ENCODE assay signal across 13 cellular contexts in the genomic region with DNA sequence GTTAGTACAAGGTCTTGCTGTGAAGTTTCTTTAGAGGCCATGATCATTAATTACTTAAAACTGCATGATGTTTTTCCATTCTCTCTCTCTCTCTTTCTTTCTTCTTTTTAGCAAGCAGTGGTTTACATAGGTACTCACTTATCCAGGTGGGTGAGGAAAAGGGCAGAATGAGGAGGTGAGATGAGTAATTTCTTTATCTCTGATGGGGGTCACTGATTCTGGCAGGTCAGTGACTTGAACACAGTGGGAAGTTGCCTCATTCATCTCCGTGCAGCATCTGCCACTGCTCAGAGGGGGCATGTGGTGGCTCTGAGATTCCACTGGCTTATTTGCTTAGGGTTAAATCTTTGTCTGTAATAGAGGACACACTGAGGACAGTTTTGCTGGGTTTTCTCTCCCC.
DNase-seq lines count a peak whose midpoint lies in the region; ATAC-seq and TF ChIP-seq lines count a peak whose summit lies in the region.
"Had no signal": no experiment of that assay in that cellular context is flagged by ENCODE, and none has a peak within 500 bp of the region (broad histone marks: within the 10 kb centered on the region; RNA-seq: fewer than 3 reads in every experiment).

No MANE protein-coding gene starts in this region.

- H3K4ac ChIP-seq in H9 (ENCODE audit: low read depth, low read length): no peak overlapping the region

- no peak overlapping the region for H2BK5ac ChIP-seq in H9 (ENCODE audit: insufficient read length, low read length)

- H3K9me3 ChIP-seq in muscle layer of colon (ENCODE audit: low read length) (no peaks in the 10 kb centered on the region), H9 (ENCODE audit: control insufficient read depth, low read depth, low read length) (no peaks in the 10 kb centered on the region)

- peaks cover 54% of the 10 kb centered on the region for H3K4me1 ChIP-seq in muscle layer of colon (ENCODE audit: insufficient read depth, low read length)
- no peaks in the 10 kb centered on the region for H3K4me1 ChIP-seq in H9 (ENCODE audit: insufficient read depth, low read length)

- H3K18ac ChIP-seq in H9 (ENCODE audit: insufficient read length, low read depth, low read length): no peak overlapping the region

- H3K79me1 ChIP-seq in H9 (ENCODE audit: insufficient read depth, low read depth, low read length, poor library complexity, severe bottlenecking): no peaks in the 10 kb centered on the region

- no peak overlapping the region for H4K5ac ChIP-seq in H9 (ENCODE audit: insufficient read length, low read depth, low read length)

- no CpG with 5 or more reads among the region's 1 CpG for WGBS in H9 (ENCODE audit: extremely low coverage, insufficient read length, low lambda C conversion rate)

- H3K27ac ChIP-seq in muscle layer of colon (ENCODE audit: low read depth, low read length) (peak overlapping the region; percentile 48), H9 (ENCODE audit: insufficient read length, low read depth, low read length) (no peak overlapping the region)

- no peaks in the 10 kb centered on the region for H3K9me3 Mint-ChIP-seq in H9
- H3K9me3 Mint-ChIP-seq in mesothelial cell of epicardium: no peaks in the 10 kb centered on the region
- H3K9me3 Mint-ChIP-seq: activated T-cell treated with anti-CD3 and anti-CD28 coated beads, Interleukin-2, amount 50 U/mL, for 4 hours had no signal

- peak; percentile 84 for ATAC-seq in GM19438 (IDR thresholded peaks at IDR 0.05; ENCODE audit: low read depth, unreplicated experiment)
- ATAC-seq in HG03354 (IDR thresholded peaks at IDR 0.05; ENCODE audit: poor library complexity, severe bottlenecking, unreplicated experiment): peak; percentile 88
- ATAC-seq in GM19452 (IDR thresholded peaks at IDR 0.05; ENCODE audit: unreplicated experiment): no peak
- ATAC-seq: activated T-cell treated with anti-CD3 and anti-CD28 coated beads, Interleukin-2, amount 50 U/mL, for 4 hours; left lobe of liver had no signal

- no peak overlapping the region for H2BK12ac ChIP-seq in H9 (ENCODE audit: insufficient read length, low read depth, low read length)

- in situ Hi-C loops in GM13976 (cut with MboI; ENCODE audit: low sequenced_read_pairs, unreplicated experiment): no loop called here

- H3K27ac Mint-ChIP-seq in H9 (peak overlapping the region in 1 of 3 experiments; percentile 58; a peak in 1 of 7 replicates), mesothelial cell of epicardium (no peak overlapping the region)

- no peak overlapping the region for H3T11ph ChIP-seq in H9 (ENCODE audit: low read length)

- H3K27me3 Mint-ChIP-seq in H9 (ENCODE audit: low read depth) (no peaks in the 10 kb centered on the region), mesothelial cell of epicardium (ENCODE audit: low read depth) (no peaks in the 10 kb centered on the region)

- H2AK5ac ChIP-seq in H9 (ENCODE audit: insufficient read length, low read length): no peak overlapping the region

- no peak overlapping the region for H3K23ac ChIP-seq in H9 (ENCODE audit: insufficient read length, low read depth, low read length)

- DNase-seq in GM13976 (ENCODE audit: low spot score): peak; percentile 49
- no peak for DNase-seq in stimulated activated CD8-positive, alpha-beta memory T cell treated with anti-CD3 and anti-CD28 coated beads, Interleukin-4, amount 100 ng/mL, for 48 hours
- no peak for DNase-seq in H9
- DNase-seq in mesothelial cell of epicardium (ENCODE audit: low spot score in 2 of 2, unreplicated experiment in 2 of 2): no peak
- DNase-seq: activated T-cell treated with anti-CD3 and anti-CD28 coated beads, Interleukin-2, amount 50 U/mL, for 4 hours; NCI-H1092; NCI-H524; SHP77 treated with DMSO at 0.1 percent for 48 hours had no signal

- H4K91ac ChIP-seq in H9 (ENCODE audit: insufficient read length, low read depth, low read length): no peak overlapping the region

- H2AFZ ChIP-seq in H9 (ENCODE audit: low read length): no peak overlapping the region

- H2BK120ac ChIP-seq in H9 (ENCODE audit: low read depth, low read length, poor library complexity, severe bottlenecking): no peak overlapping the region

- H3K14ac ChIP-seq in H9 (ENCODE audit: insufficient read depth, low read length): no peak overlapping the region

- H3K9ac ChIP-seq in muscle layer of colon (ENCODE audit: low read length) (peak overlapping the region; percentile 11), H9 (ENCODE audit: extremely low read depth, insufficient read length, low read length) (no peak overlapping the region)

- H3K4me1 Mint-ChIP-seq in H9 (0 out of 4 replicates have a peak, but pooled peaks cover 0 to 2% of the 10 kb centered on the region in 2 experiments), mesothelial cell of epicardium (no peaks in the 10 kb centered on the region)

- no peaks in the 10 kb centered on the region for H3K27me3 ChIP-seq in muscle layer of colon (ENCODE audit: control insufficient read depth in 1 of 2, insufficient read depth in 2 of 2, low read length in 2 of 2)
- H3K27me3 ChIP-seq in H9 (ENCODE audit: insufficient read depth, low read length): no peaks in the 10 kb centered on the region

- H3K36me3 Mint-ChIP-seq in H9 (ENCODE audit: insufficient read depth in 1 of 3, low read depth in 3 of 3) (peaks cover 0 to 11% (median 8%) of the 10 kb centered on the region in 3 experiments; a peak in 2 of 7 replicates), mesothelial cell of epicardium (peaks cover 32% of the 10 kb centered on the region)

- no peak overlapping the region for H3K4me2 ChIP-seq in H9 (ENCODE audit: insufficient read depth, insufficient read length, low read length)

- no peak overlapping the region for H3K4me3 Mint-ChIP-seq in H9
- H3K4me3 Mint-ChIP-seq in mesothelial cell of epicardium: no peak overlapping the region
- H3K4me3 Mint-ChIP-seq: activated T-cell treated with anti-CD3 and anti-CD28 coated beads, Interleukin-2, amount 50 U/mL, for 4 hours had no signal

- no peak overlapping the region for H2BK20ac ChIP-seq in H9 (ENCODE audit: low read depth, low read length, poor library complexity, severe bottlenecking)

- H4K20me1 ChIP-seq in H9 (ENCODE audit: control insufficient read depth, insufficient read depth, insufficient read length): no peaks in the 10 kb centered on the region

- no peaks in the 10 kb centered on the region for H3K79me2 ChIP-seq in H9 (ENCODE audit: insufficient read depth, low read length)

- H3K23me2 ChIP-seq in H9 (ENCODE audit: insufficient read length, low read depth, low read length, poor library complexity, severe bottlenecking): no peaks in the 10 kb centered on the region

- H3K36me3 ChIP-seq in muscle layer of colon (ENCODE audit: insufficient read depth, low read length): peaks cover 38% of the 10 kb centered on the region

- no peak overlapping the region for H3K4me3 ChIP-seq in muscle layer of colon (ENCODE audit: low read depth in 1 of 2, low read length in 2 of 2)

- H2BK15ac ChIP-seq in H9 (ENCODE audit: low read depth, low read length): no peak overlapping the region

- no peak overlapping the region for H3K56ac ChIP-seq in H9 (ENCODE audit: insufficient read length, low read depth, low read length)

- H4K8ac ChIP-seq in H9 (replicated peaks; ENCODE audit: insufficient read length, low read depth, low read length): no peak overlapping the region

- TF ChIP-seq CTCF in GM13976 (IDR thresholded peaks at IDR 0.05; ENCODE audit: borderline replicate concordance, control extremely low read depth, extremely low read depth, insufficient read depth, missing control alignments) (no peak), H9 (conservative IDR thresholded peaks at IDR 0.05) (no peak), mesothelial cell of epicardium (IDR thresholded peaks at IDR 0.05; ENCODE audit: unreplicated experiment) (no peak)
